ENCODE assay signal across 9 cellular contexts in the genomic region with DNA sequence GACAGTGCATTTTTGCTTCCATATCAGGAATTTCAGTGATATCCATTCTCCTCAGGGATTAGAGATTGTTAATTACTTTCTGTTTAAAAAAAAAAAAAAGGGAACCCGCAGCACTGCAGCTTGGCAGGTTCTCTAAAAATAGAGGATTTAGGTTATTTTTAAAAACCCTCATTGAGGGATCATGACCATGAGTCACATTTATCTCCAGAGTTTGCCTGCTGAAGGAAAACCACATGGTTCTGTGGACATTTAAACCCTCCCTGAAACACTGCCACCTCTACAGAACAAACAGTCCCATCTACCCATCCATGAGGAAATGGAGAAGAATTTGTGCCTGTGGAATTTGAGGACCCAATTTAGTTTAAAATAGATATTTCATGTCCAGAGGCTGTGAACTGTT.
DNase-seq lines count a peak whose midpoint lies in the region; ATAC-seq, FAIRE-seq and TF ChIP-seq lines count a peak whose summit lies in the region.
"Had no signal": no experiment of that assay in that cellular context is flagged by ENCODE, and none has a peak within 500 bp of the region (broad histone marks: within the 10 kb centered on the region; RNA-seq: fewer than 3 reads in every experiment).

No MANE protein-coding gene starts in this region.

- H3K36me3 ChIP-seq in GM23338 (ENCODE audit: insufficient read depth) (no peaks in the 10 kb centered on the region), PC-3 (ENCODE audit: low read depth, low read length) (no peaks in the 10 kb centered on the region), endothelial cell of umbilical vein (ENCODE audit: control insufficient read depth in 2 of 2, extremely low read depth in 1 of 2, insufficient read depth in 2 of 2, low read length in 2 of 2) (no peaks in the 10 kb centered on the region)

- H3K4me1 ChIP-seq in GM23338 (ENCODE audit: insufficient read depth), result peaks cover 67% of the 10 kb centered on the region
- H3K4me1 ChIP-seq in PC-3 (ENCODE audit: insufficient read depth, low read length), result peaks cover 69% of the 10 kb centered on the region
- peaks cover 46% of the 10 kb centered on the region for H3K4me1 ChIP-seq in endothelial cell of umbilical vein (ENCODE audit: control insufficient read depth, extremely low read depth, insufficient read depth, low read length)

- peaks cover 76% of the 10 kb centered on the region for H3K4me1 Mint-ChIP-seq in GM23338

- no peaks in the 10 kb centered on the region for H3K36me3 Mint-ChIP-seq in GM23338 (ENCODE audit: low read depth)

- H3K9me1 ChIP-seq in endothelial cell of umbilical vein (replicated peaks; ENCODE audit: control insufficient read depth, extremely low read depth, insufficient read depth, low read length), result no peaks in the 10 kb centered on the region

- H3K4me2 ChIP-seq in GM23338 (peak overlapping the region; percentile 7; the same call in 1 of the 2 replicates), PC-3 (ENCODE audit: low read length) (peak overlapping the region; percentile 87), endothelial cell of umbilical vein (ENCODE audit: insufficient read depth, low read length) (peak overlapping the region; percentile 47)

- no peak overlapping the region for H3K4me3 Mint-ChIP-seq in GM23338

- H3K79me2 ChIP-seq in GM23338 (replicated peaks; ENCODE audit: insufficient read depth) (no peaks in the 10 kb centered on the region), PC-3 (ENCODE audit: low read length) (no peaks in the 10 kb centered on the region), endothelial cell of umbilical vein (ENCODE audit: control insufficient read depth, insufficient read depth, low read length) (no peaks in the 10 kb centered on the region)

- no peak for TF ChIP-seq POLR2A in endothelial cell of umbilical vein (IDR thresholded peaks at IDR 0.05; ENCODE audit: low read depth, low read length)
- no peak for TF ChIP-seq POLR2A in erythroblast (IDR thresholded peaks at IDR 0.05; ENCODE audit: low read length)

- H3K27me3 ChIP-seq in GM23338 (ENCODE audit: insufficient read depth) (peaks cover 39% of the 10 kb centered on the region), PC-3 (ENCODE audit: low read length) (no peaks in the 10 kb centered on the region), endothelial cell of umbilical vein (ENCODE audit: control insufficient read depth in 2 of 2, insufficient read depth in 2 of 2, low read length in 2 of 2) (no peaks in the 10 kb centered on the region)

- CTCF ChIA-PET in PC-3 (lab: Charles Lee) (interaction anchor here (0.7 to 1.5 kb wide), 2 partner anchors 22 to 27 kb away, joined by 3 to 4 read pairs; no protein-coding TSS in a partner anchor), endothelial cell of umbilical vein (lab: Charles Lee) (interaction anchor here (0.7 to 1.3 kb wide), 2 partner anchors 9 to 22 kb away, joined by 4 to 7 read pairs; no protein-coding TSS in a partner anchor)

- DNase-seq in GM23338 (ENCODE audit: low spot score) (no peak), PC-3 (peak; percentile 75), endothelial cell of umbilical vein (ENCODE audit: low read depth, low spot score) (peak; percentile 41), sciatic nerve (ENCODE audit: low spot score) (no peak), erythroblast (lab: John Stamatoyannopoulos, UW) (no peak), occipital lobe (lab: John Stamatoyannopoulos, UW) (no peak)
- DNase-seq: activated naive CD4-positive, alpha-beta T cell treated with anti-CD3 and anti-CD28 coated beads, Interleukin-2, amount 50 U/mL, for 16 hours had no signal

- H3K27ac ChIP-seq in GM23338 (ENCODE audit: low read depth) (no peak overlapping the region), PC-3 (ENCODE audit: low read length) (peak overlapping the region; percentile 96), endothelial cell of umbilical vein (ENCODE audit: insufficient read depth, low read depth, low read length) (peak overlapping the region; percentile 66)

- no peaks in the 10 kb centered on the region for H4K20me1 ChIP-seq in GM23338 (replicated peaks; ENCODE audit: insufficient read depth)
- no peaks in the 10 kb centered on the region for H4K20me1 ChIP-seq in PC-3 (ENCODE audit: low read length)
- H4K20me1 ChIP-seq in endothelial cell of umbilical vein (replicated peaks; ENCODE audit: control insufficient read depth, extremely low read depth, insufficient read depth, low read length), result no peaks in the 10 kb centered on the region

- H3K27me3 Mint-ChIP-seq in GM23338 (ENCODE audit: insufficient read depth, low read depth, poor library complexity), result peaks cover 38% of the 10 kb centered on the region

- H3K9me3 Mint-ChIP-seq in GM23338, result no peaks in the 10 kb centered on the region

- H2AFZ ChIP-seq in GM23338 (no peak overlapping the region), PC-3 (ENCODE audit: low read length) (peak overlapping the region; percentile 4; the same call in 1 of the 2 replicates), endothelial cell of umbilical vein (ENCODE audit: low read depth, low read length) (peak overlapping the region; percentile 55)

- H3K9me3 ChIP-seq in PC-3 (ENCODE audit: low read length), result no peaks in the 10 kb centered on the region
- H3K9me3 ChIP-seq in endothelial cell of umbilical vein (replicated peaks; ENCODE audit: control insufficient read depth, insufficient read depth, low read length), result no peaks in the 10 kb centered on the region

- intact Hi-C loops in PC-3 (cut with micrococcal nuclease) (loop anchor here (1.0 kb wide), 1 partner anchor 68 kb away; no protein-coding TSS in a partner anchor), endothelial cell of umbilical vein (cut with micrococcal nuclease) (no loop called here), sciatic nerve (cut with DNase I) (no loop called here)

- no peak overlapping the region; the same call in 1 of the 2 replicates for H3K27ac Mint-ChIP-seq in GM23338

- H3K4me3 ChIP-seq in GM23338, result no peak overlapping the region
- H3K4me3 ChIP-seq in PC-3 (ENCODE audit: low read length), result peak overlapping the region; percentile 36
- H3K4me3 ChIP-seq in endothelial cell of umbilical vein (replicated peaks in 1 of 3; ENCODE audit: insufficient read depth in 1 of 3, low read depth in 1 of 3, low read length in 3 of 3), result no peak overlapping the region

- H3K9me2 ChIP-seq in GM23338 (ENCODE audit: insufficient read depth) (no peaks in the 10 kb centered on the region), PC-3 (replicated peaks; ENCODE audit: low read length) (no peaks in the 10 kb centered on the region)

- H3F3A ChIP-seq in GM23338 (replicated peaks; ENCODE audit: low read depth) (peaks cover under 1% of the 10 kb centered on the region; the same call in 1 of the 2 replicates), PC-3 (ENCODE audit: low read length, unreplicated experiment) (peaks cover 11% of the 10 kb centered on the region)

- TF ChIP-seq CTCF in GM23338 (conservative IDR thresholded peaks at IDR 0.05; ENCODE audit: low read depth in 2 of 2) (no peak), PC-3 (conservative IDR thresholded peaks at IDR 0.05; ENCODE audit: low read depth, low read length) (no peak), endothelial cell of umbilical vein (IDR thresholded peaks at IDR 0.05; ENCODE audit: extremely low read depth in 1 of 2, insufficient read depth in 1 of 2, low read depth in 1 of 2, low read length in 2 of 2) (no peak)

- TSS peak; percentile 66 for BruUV-seq in PC-3 (replicated peaks; lab: Mats Ljungman, UMichigan)
- BruUV-seq in endothelial cell of umbilical vein (replicated peaks; lab: Mats Ljungman, UMichigan), result no TSS peak

- dilution Hi-C loops in endothelial cell of umbilical vein (cut with MboI; ENCODE audit: extremely low pct_ligation_motif_present, low sequenced_read_pairs), result no loop called here

- H3K9ac ChIP-seq in PC-3 (ENCODE audit: low read length) (peak overlapping the region; percentile 68), endothelial cell of umbilical vein (replicated peaks; ENCODE audit: extremely low read depth, insufficient read depth, low read length) (no peak overlapping the region)

- peak; percentile 35 for FAIRE-seq in endothelial cell of umbilical vein (lab: Jason Lieb, UNC)

- POLR2A ChIA-PET in PC-3 (lab: Charles Lee; ENCODE audit: unreplicated experiment) (interaction anchor here (0.6 to 0.7 kb wide), 2 partner anchors 22 to 191 kb away, joined by 3 to 7 read pairs; no protein-coding TSS in a partner anchor), endothelial cell of umbilical vein (lab: Charles Lee) (no interaction called here)

- ATAC-seq in GM23338 (no peak), PC-3 (peak; percentile 10; the same call in 1 of the 2 replicates), sciatic nerve (peak; percentile 51), GM18861 (IDR thresholded peaks at IDR 0.05; ENCODE audit: unreplicated experiment) (no peak), HG02610 (IDR thresholded peaks at IDR 0.05; ENCODE audit: unreplicated experiment) (no peak)

TF ChIP-seq in GM23338, 12 proteins besides CTCF, POLR2A, EP300 and RAD21:
- no peak for TF ChIP-seq EZH2phosphoT487 (IDR thresholded peaks at IDR 0.05; ENCODE audit: unreplicated experiment)

TF ChIP-seq in endothelial cell of umbilical vein, 7 proteins besides CTCF, POLR2A, EP300 and RAD21:
- TF ChIP-seq, protein P1, sequence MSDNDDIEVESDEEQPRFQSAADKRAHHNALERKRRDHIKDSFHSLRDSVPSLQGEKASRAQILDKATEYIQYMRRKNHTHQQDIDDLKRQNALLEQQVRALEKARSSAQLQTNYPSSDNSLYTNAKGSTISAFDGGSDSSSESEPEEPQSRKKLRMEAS (IDR thresholded peaks at IDR 0.05; ENCODE audit: insufficient read depth, insufficient read length), result no peak
- TF ChIP-seq FOS (IDR thresholded peaks at IDR 0.05; ENCODE audit: borderline replicate concordance, insufficient read depth, low read length) (peak; percentile 62), POLR2AphosphoS5 (IDR thresholded peaks at IDR 0.05; ENCODE audit: insufficient read depth, low read depth, low read length) (no peak)

Comparison
In these comparisons a context has a peak if more than half of its experiments do, and no peak if none do; other contexts are left out.
1. ATAC-seq: peak in PC-3 (single experiment) and sciatic nerve (single experiment); none in GM23338 (single experiment), GM18861 (single experiment) and HG02610 (single experiment).
2. DNase-seq: peak in PC-3 (single experiment) and endothelial cell of umbilical vein (single experiment); none in GM23338 (single experiment), sciatic nerve (single experiment), erythroblast (0 of 2) and occipital lobe (single experiment).
3. H3K4me2 ChIP-seq: peak in every context shown above with its lines; median percentile 87 in PC-3; 47 in endothelial cell of umbilical vein; 7 in GM23338.